8 cellular contexts compared by ENCODE assay signal in the genomic region with DNA sequence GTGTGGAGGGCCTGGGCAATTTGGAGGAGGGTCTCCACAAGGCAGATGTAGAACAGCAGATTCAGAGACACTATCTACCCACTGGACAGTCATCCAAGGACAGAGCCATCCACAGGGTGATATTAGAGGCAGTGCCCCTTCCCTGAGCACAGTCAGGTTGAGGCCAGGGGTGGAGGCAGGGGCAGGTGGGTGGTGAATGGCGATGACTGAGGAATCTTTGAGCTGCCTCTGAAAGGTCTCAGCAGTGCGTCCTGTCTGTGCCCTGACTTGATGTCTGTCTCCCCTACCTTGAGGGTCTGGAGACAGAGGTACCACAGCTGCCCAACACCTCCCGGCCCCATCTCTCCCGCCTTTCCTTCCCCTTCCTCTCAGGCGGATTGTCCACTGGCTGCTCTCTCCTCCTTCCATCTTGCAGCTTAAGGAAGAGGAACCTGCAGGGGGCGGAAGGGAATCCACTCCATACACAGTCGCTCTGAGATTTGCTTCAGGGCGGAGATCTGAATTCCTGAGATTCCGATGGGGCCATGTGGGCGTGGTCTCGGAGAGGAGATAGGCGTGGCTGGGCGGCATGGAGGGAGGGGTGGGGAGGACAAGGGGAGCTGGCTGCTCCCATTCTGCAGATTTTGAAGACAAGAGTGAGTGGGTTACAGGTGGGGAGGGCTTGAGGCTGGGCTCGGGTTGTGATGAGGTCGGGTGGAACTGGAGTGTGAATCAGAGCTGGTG. TPM values are rescaled to one million over a fixed set of nuclear protein-coding genes. Genes with fewer than 3 reads are reported as not detected.
A peak's percentile ranks its signal among the peaks of the same experiment; 100 is the strongest.
DNase-seq lines count a peak whose midpoint lies in the region; ATAC-seq and TF ChIP-seq lines count a peak whose summit lies in the region.

No MANE protein-coding gene starts in this region.

- no peaks in the 10 kb centered on the region for H3K9me3 Mint-ChIP-seq in natural killer cell

- peak; percentile 53 for ATAC-seq in aorta (ENCODE audit: low FRiP score)
- no peak for ATAC-seq in HG03520 (IDR thresholded peaks at IDR 0.05; ENCODE audit: unreplicated experiment)
- no peak for ATAC-seq in natural killer cell

- H3K4me1 Mint-ChIP-seq in natural killer cell = no peaks in the 10 kb centered on the region

- no peaks in the 10 kb centered on the region for H3K27me3 ChIP-seq in A673 (replicated peaks; ENCODE audit: insufficient read depth, low read depth, low read length, poor library complexity)
- H3K27me3 ChIP-seq in aorta (ENCODE audit: control insufficient read depth in 1 of 2, insufficient read depth in 2 of 2, low read length in 1 of 2) = no peaks in the 10 kb centered on the region

- BruUV-seq in A673 (replicated peaks; lab: Mats Ljungman, UMichigan) = no TSS peak

- H3K4me3 ChIP-seq in A673 (ENCODE audit: low read depth, low read length, poor library complexity, severe bottlenecking) (no peak overlapping the region), aorta (ENCODE audit: low read length in 2 of 2) (no peak overlapping the region)

- H3K36me3 Mint-ChIP-seq in natural killer cell = no peaks in the 10 kb centered on the region

- WGBS in aorta, 2 donors = 17 to 18% methylated on average over 15 of the region's 15 CpGs

- DNase-seq in A673 (ENCODE audit: low spot score) = peak; percentile 96
- peak; percentile 87 for DNase-seq in HT-29 (ENCODE audit: low spot score)
- DNase-seq in T47D (ENCODE audit: low read depth in 1 of 2, low spot score in 1 of 2) = peak; percentile 73 to 96
- DNase-seq in kidney glomerular epithelial cell (lab: John Stamatoyannopoulos, UW) = peak; percentile 78
- peak; percentile 79 to 89 for DNase-seq in aorta
- DNase-seq in activated CD8-positive, alpha-beta memory T cell treated with anti-CD3 and anti-CD28 coated beads for 24 hours = no peak
- no peak for DNase-seq in natural killer cell

- TF ChIP-seq CTCF in A673 (conservative IDR thresholded peaks at IDR 0.05; ENCODE audit: low read depth, low read length) (peak; percentile 72), natural killer cell (IDR thresholded peaks at IDR 0.05) (no peak)

- no peaks in the 10 kb centered on the region for H3K36me3 ChIP-seq in A673 (ENCODE audit: insufficient read depth, low read length, poor library complexity, severe bottlenecking)
- no peaks in the 10 kb centered on the region for H3K36me3 ChIP-seq in aorta (ENCODE audit: control insufficient read depth in 1 of 2, insufficient read depth in 2 of 2, low read length in 1 of 2)

- intact Hi-C loops in A673 (cut with micrococcal nuclease; ENCODE audit: unreplicated experiment) = loop anchor here (1.0 kb wide), 1 partner anchor 100 kb away; no protein-coding TSS in a partner anchor
- intact Hi-C loops in aorta (cut with DNase I) = no loop called here
- intact Hi-C loops in natural killer cell (cut with micrococcal nuclease) = no loop called here

- no peak overlapping the region for H3K27ac Mint-ChIP-seq in natural killer cell

- peaks cover 18% of the 10 kb centered on the region for H3K4me1 ChIP-seq in A673 (ENCODE audit: insufficient read depth, low read length, poor library complexity, severe bottlenecking)
- no peaks in the 10 kb centered on the region for H3K4me1 ChIP-seq in aorta (ENCODE audit: control insufficient read depth in 1 of 2, insufficient read depth in 2 of 2, low read length in 2 of 2)

- POLR2A ChIA-PET in A673 (lab: Charles Lee; ENCODE audit: low non-redundant PET) = no interaction called here

- CTCF ChIA-PET in A673 (lab: Charles Lee) = interaction anchor here (0.6 to 3.1 kb wide), 4 partner anchors 13 to 145 kb away, joined by 4 to 11 read pairs (median 5); no protein-coding TSS in a partner anchor

- in situ Hi-C loops in T47D (cut with HindIII; ENCODE audit: low pct_unique_long_range_greater_than_20kb, low sequenced_read_pairs) = no loop called here

- no peaks in the 10 kb centered on the region for H3K9me3 ChIP-seq in A673 (ENCODE audit: low read depth, low read length, poor library complexity, severe bottlenecking)
- no peaks in the 10 kb centered on the region for H3K9me3 ChIP-seq in aorta (ENCODE audit: control insufficient read depth, low read length)

- H3K27ac ChIP-seq in A673 (ENCODE audit: low read depth, low read length, poor library complexity, severe bottlenecking) (peak overlapping the region; percentile 67), aorta (ENCODE audit: low read depth in 1 of 2, low read length in 2 of 2) (no peak overlapping the region)

- peaks cover 34 to 60% of the 10 kb centered on the region in 2 donors for H3K27me3 Mint-ChIP-seq in natural killer cell (ENCODE audit: low read depth in 2 of 2)

- H3K4me3 Mint-ChIP-seq in natural killer cell = no peak overlapping the region

RNA-seq across cellular contexts. Expression of a gene that starts 1.7 kb away (rescaled TPM):
- total RNA-seq in A673 (2021) (not detected in 2 replicates), aorta (not detected), natural killer cell (not detected)
- 0.08 and 0.15 TPM in 2 replicates for total RNA-seq in HT-29 (2014; rRNA removed; shearing (Covaris generic))
- under 1 TPM; 0.13 to 0.18 TPM for polyA plus RNA-seq in aorta

RNA-seq across cellular contexts. Expression of a gene that starts 10.5 kb away (rescaled TPM):
- total RNA-seq in A673 (2021) (not detected in 2 replicates), aorta (not detected), natural killer cell (not detected)
- total RNA-seq in HT-29 (2014; rRNA removed; shearing (Covaris generic)) = 4.7 and 8.0 TPM in 2 replicates
- 1 to 10 TPM in 1 of 2 donors, not detected in 1; 2.4 TPM for polyA plus RNA-seq in aorta

RNA-seq across cellular contexts. Expression of a gene that starts 28.5 kb away (rescaled TPM):
- total RNA-seq in A673 (2021) (48.4 and 53.4 TPM in 2 replicates), aorta (10 to 100 TPM; 16.0 to 19.1 TPM), natural killer cell (10 to 100 TPM; 16.9 to 36.7 (median 24.5) TPM)
- total RNA-seq in HT-29 (2014; rRNA removed; shearing (Covaris generic)) = 23.2 and 24.4 TPM in 2 replicates
- polyA plus RNA-seq in aorta = 10 to 100 TPM in 1 of 2 donors, 1 to 10 TPM in 1; 9.6 to 65.7 TPM

RNA-seq across cellular contexts. Expression of a gene that starts 34.5 kb away (rescaled TPM):
- total RNA-seq in A673 (2021) = 42.6 and 45.9 TPM in 2 replicates
- total RNA-seq in HT-29 (2014; rRNA removed; shearing (Covaris generic)) = 18.9 and 20.2 TPM in 2 replicates
- total RNA-seq in aorta = 10 to 100 TPM; 31.2 to 37.0 TPM
- 10 to 100 TPM in 1 of 2 donors, 1 to 10 TPM in 1; 3.9 to 88.2 TPM for polyA plus RNA-seq in aorta
- 10 to 100 TPM; 13.5 to 17.9 (median 15.7) TPM for total RNA-seq in natural killer cell

RNA-seq across cellular contexts. Expression of a gene that starts 41.0 kb away (rescaled TPM):
- total RNA-seq in A673 (2021) = not detected in 2 replicates
- total RNA-seq in HT-29 (2014; rRNA removed; shearing (Covaris generic)) = not detected in 2 replicates
- total RNA-seq in aorta = not detected
- polyA plus RNA-seq in aorta = under 1 TPM; 0.20 to 0.75 TPM
- total RNA-seq in natural killer cell = not detected

Comparison
In these comparisons a context has a peak if more than half of its experiments do, and no peak if none do; other contexts are left out.
1. DNase-seq: peak in A673 (single experiment), HT-29 (single experiment), T47D (2 of 2), kidney glomerular epithelial cell (single experiment) and aorta (2 of 2); none in activated CD8-positive, alpha-beta memory T cell treated with anti-CD3 and anti-CD28 coated beads for 24 hours (single experiment) and natural killer cell (single experiment).